Comparison of ENCODE assay signal across 21 cellular contexts in genomic region chr10:29102233-29102632, GRCh38.
DNase-seq lines count a peak whose midpoint lies in the region; ATAC-seq and TF ChIP-seq lines count a peak whose summit lies in the region.
"Had no signal": no experiment of that assay in that cellular context is flagged by ENCODE, and none has a peak within 500 bp of the region (broad histone marks: within the 10 kb centered on the region; RNA-seq: fewer than 3 reads in every experiment).

No MANE protein-coding gene starts in this region.

- no peaks in the 10 kb centered on the region for H4K20me1 ChIP-seq in hepatocyte (ENCODE audit: insufficient read depth, poor library complexity, severe bottlenecking)

- intact Hi-C loops in Caco-2 (cut with micrococcal nuclease; ENCODE audit: unreplicated experiment) (loop anchor here (10.0 kb wide), 1 partner anchor 77 kb away; no protein-coding TSS in a partner anchor), posterior cingulate gyrus (cut with DNase I) (no loop called here)

- WGBS in hepatocyte (ENCODE audit: low lambda C conversion rate, missing lambda C conversion rate), result 40% methylated on average over 4 of the region's 4 CpGs

- CTCF ChIA-PET in Caco-2 (lab: Charles Lee), result interaction anchor here (0.7 kb wide), 1 partner anchor 184 kb away, joined by 4 read pairs; no protein-coding TSS in a partner anchor

- H3K4me2 ChIP-seq in hepatocyte, result peak overlapping the region; percentile 36

- no peak overlapping the region for H3K4me3 Mint-ChIP-seq in Caco-2 (ENCODE audit: unreplicated experiment)
- H3K4me3 Mint-ChIP-seq: activated naive CD8-positive, alpha-beta T cell treated with anti-CD3 and anti-CD28 coated beads for 36 hours; activated T-cell treated with anti-CD3 and anti-CD28 coated beads, Interleukin-2, amount 50 U/mL, for 4 hours; central memory CD8-positive, alpha-beta T cell; memory B cell; stimulated activated memory B cell treated with anti-CD40 and anti-IgM and Interleukin-4, amounts not matched to agents 10 μg/mL and 1 μg/mL and 100 μg/mL, for 72 hours had no signal

- peak overlapping the region; percentile 62 for H3K27ac Mint-ChIP-seq in Caco-2 (ENCODE audit: unreplicated experiment)
- H3K27ac Mint-ChIP-seq: activated naive CD8-positive, alpha-beta T cell treated with anti-CD3 and anti-CD28 coated beads for 36 hours; memory B cell; stimulated activated memory B cell treated with anti-CD40 and anti-IgM and Interleukin-4, amounts not matched to agents 10 μg/mL and 1 μg/mL and 100 μg/mL, for 72 hours had no signal

- H2AFZ ChIP-seq in hepatocyte, result no peak overlapping the region

- H3K79me2 ChIP-seq in hepatocyte, result no peaks in the 10 kb centered on the region

- peaks cover 7% of the 10 kb centered on the region for H3K36me3 Mint-ChIP-seq in Caco-2 (ENCODE audit: insufficient read depth, unreplicated experiment)
- H3K36me3 Mint-ChIP-seq: activated naive CD8-positive, alpha-beta T cell treated with anti-CD3 and anti-CD28 coated beads for 36 hours; memory B cell; stimulated activated memory B cell treated with anti-CD40 and anti-IgM and Interleukin-4, amounts not matched to agents 10 μg/mL and 1 μg/mL and 100 μg/mL, for 72 hours had no signal

- no peaks in the 10 kb centered on the region for H3K27me3 ChIP-seq in Caco-2 (replicated peaks; ENCODE audit: control insufficient read depth, insufficient read depth, low read length)
- H3K27me3 ChIP-seq in hepatocyte, result no peaks in the 10 kb centered on the region

- POLR2A ChIA-PET in Caco-2 (lab: Charles Lee), result no interaction called here

- no TSS peak for BruUV-seq in Caco-2 (replicated peaks; lab: Mats Ljungman, UMichigan)

- H3K4me1 ChIP-seq in Caco-2, result peaks cover 70% of the 10 kb centered on the region
- peaks cover 46% of the 10 kb centered on the region for H3K4me1 ChIP-seq in hepatocyte (ENCODE audit: insufficient read depth)

- TF ChIP-seq CTCF in Caco-2 (IDR thresholded peaks at IDR 0.05; ENCODE audit: insufficient read depth in 1 of 2, low read depth in 1 of 2, low read length in 1 of 2, severe bottlenecking in 1 of 2, unreplicated experiment in 1 of 2) (no peak), hepatocyte (IDR thresholded peaks at IDR 0.05; ENCODE audit: poor library complexity) (no peak)

- DNase-seq in Caco-2 (no peak), SK-N-DZ (ENCODE audit: low spot score) (peak; percentile 92), hepatocyte (ENCODE audit: low spot score) (no peak), posterior cingulate gyrus (peak in 6 of 10 donors; percentile 12 to 80 (median 25)), germinal center (ENCODE audit: low spot score) (no peak), RKO (ENCODE audit: low spot score) (no peak)
- DNase-seq in stimulated activated CD4-positive, alpha-beta T cell treated with anti-CD3 and anti-CD28 coated beads, Interleukin-4, amount 100 ng/mL, for 4 hours, result no peak
- DNase-seq: activated CD4-positive, alpha-beta T cell treated with anti-CD3 and anti-CD28 coated beads, Interleukin-2, amount 50 U/mL, for 4 hours; activated naive CD8-positive, alpha-beta T cell treated with anti-CD3 and anti-CD28 coated beads for 36 hours; activated T-cell treated with anti-CD3 and anti-CD28 coated beads, Interleukin-2, amount 50 U/mL, for 4 hours; AML-193; DMS153; effector CD8-positive, alpha-beta T cell; foreskin fibroblast; NCI-H510A; small intestine had no signal

- no peaks in the 10 kb centered on the region for H3K27me3 Mint-ChIP-seq in Caco-2 (ENCODE audit: insufficient read depth, unreplicated experiment)

- peak overlapping the region; percentile 4 for H3K27ac ChIP-seq in hepatocyte
- H3K27ac ChIP-seq: SK-N-MC had no signal

- H3K9me3 ChIP-seq in Caco-2 (0 out of 2 replicates have a peak, but pooled peaks cover 6% of the 10 kb centered on the region), hepatocyte (ENCODE audit: low read depth) (no peaks in the 10 kb centered on the region)

- peaks cover 71% of the 10 kb centered on the region for H3K4me1 Mint-ChIP-seq in Caco-2 (ENCODE audit: low read depth, unreplicated experiment)
- H3K4me1 Mint-ChIP-seq: central memory CD8-positive, alpha-beta T cell; memory B cell; stimulated activated memory B cell treated with anti-CD40 and anti-IgM and Interleukin-4, amounts not matched to agents 10 μg/mL and 1 μg/mL and 100 μg/mL, for 72 hours had no signal

- no peak for ATAC-seq in GM21528 (IDR thresholded peaks at IDR 0.05; ENCODE audit: low FRiP score, unreplicated experiment)
- ATAC-seq: activated T-cell treated with anti-CD3 and anti-CD28 coated beads, Interleukin-2, amount 50 U/mL, for 4 hours; stimulated activated memory B cell treated with anti-CD40 and anti-IgM and Interleukin-4, amounts not matched to agents 10 μg/mL and 1 μg/mL and 100 μg/mL, for 72 hours had no signal

- H3K36me3 ChIP-seq in Caco-2 (ENCODE audit: control insufficient read depth, insufficient read depth, low read length) (no peaks in the 10 kb centered on the region), hepatocyte (replicated peaks; ENCODE audit: insufficient read depth, low read depth) (no peaks in the 10 kb centered on the region)

- H3K9me2 ChIP-seq in hepatocyte (replicated peaks; ENCODE audit: insufficient read depth), result no peaks in the 10 kb centered on the region

- H3K4me3 ChIP-seq in Caco-2 (ENCODE audit: low read depth, low read length) (no peak overlapping the region), hepatocyte (no peak overlapping the region)
- H3K4me3 ChIP-seq: SK-N-MC had no signal

- no peaks in the 10 kb centered on the region for H3K9me3 Mint-ChIP-seq in Caco-2 (ENCODE audit: unreplicated experiment)

Comparison
In these comparisons a context has a peak if more than half of its experiments do, and no peak if none do; other contexts are left out.
1. DNase-seq: peak in SK-N-DZ (single experiment) and posterior cingulate gyrus (6 of 10); none in Caco-2 (0 of 2), hepatocyte (single experiment), germinal center (single experiment), stimulated activated CD4-positive, alpha-beta T cell treated with anti-CD3 and anti-CD28 coated beads, Interleukin-4, amount 100 ng/mL, for 4 hours (0 of 2) and RKO (single experiment).